31 cellular contexts compared by ENCODE assay signal in genomic region chr20:36415475-36416002, GRCh38.
"Had no signal": no experiment of that assay in that cellular context is flagged by ENCODE, and none has a peak within 500 bp of the region (broad histone marks: within the 10 kb centered on the region; RNA-seq: fewer than 3 reads in every experiment).

No MANE protein-coding gene starts in this region.

- H3K9me3 ChIP-seq: esophagus muscularis mucosa, gastrocnemius medialis, heart left ventricle had no signal

- H3K27me3 ChIP-seq: brain microvascular endothelial cell, dorsolateral prefrontal cortex, foreskin keratinocyte had no signal

- DNase-seq: activated CD4-positive, alpha-beta memory T cell treated with anti-CD3 and anti-CD28 coated beads for 36 hours; activated CD4-positive, alpha-beta T cell treated with anti-CD3 and anti-CD28 coated beads for 36 hours; activated CD4-positive, alpha-beta T cell treated with anti-CD3 and anti-CD28 coated beads, Interleukin-2, amount 10 ng/mL, durations not matched to agents 24 days and 14 days; activated CD4-positive, CD25-positive, alpha-beta regulatory T cell; activated CD4-positive, CD25-positive, alpha-beta regulatory T cell treated with anti-CD3 and anti-CD28 coated beads, Interleukin-2, amount 50 U/mL, for 72 hours; activated CD8-positive, alpha-beta memory T cell treated with anti-CD3 and anti-CD28 coated beads, Interleukin-2, amount 50 U/mL, for 48 hours; activated CD8-positive, alpha-beta T cell treated with anti-CD3 and anti-CD28 coated beads, Interleukin-2, amount 10 ng/mL, durations not matched to agents 7 days and 5 days; activated gamma-delta T cell; activated naive CD4-positive, alpha-beta T cell; activated naive CD4-positive, alpha-beta T cell treated with anti-CD3 and anti-CD28 coated beads, Interleukin-2, amount 10 ng/mL, durations not matched to agents 7 days and 5 days; activated naive CD8-positive, alpha-beta T cell treated with anti-CD3 and anti-CD28 coated beads, Interleukin-2, amount 10 ng/mL, durations not matched to agents 7 days and 5 days; activated T-cell treated with anti-CD3 and anti-CD28 coated beads for 4 hours; activated T-cell treated with anti-CD3 and anti-CD28 coated beads, Interleukin-2, amount 50 U/mL, for 24 hours; activated T-cell treated with anti-CD3 and anti-CD28 coated beads, Interleukin-2, amount 50 U/mL, for 72 hours; brain microvascular endothelial cell; dorsolateral prefrontal cortex; effector memory CD4-positive, alpha-beta T cell; erythroblast; foreskin keratinocyte; gastrocnemius medialis; glutamatergic neuron; heart left ventricle; T-helper 1 cell; T-helper 17 cell; T1000; WERI-Rb-1 had no signal

- FAIRE-seq: astrocyte, bronchial epithelial cell had no signal

- ATAC-seq: activated CD4-positive, alpha-beta T cell treated with anti-CD3 and anti-CD28 coated beads for 36 hours; activated CD8-positive, alpha-beta T cell treated with anti-CD3 and anti-CD28 coated beads, Interleukin-2, amount 10 ng/mL, durations not matched to agents 7 days and 5 days; activated naive CD4-positive, alpha-beta T cell treated with anti-CD3 and anti-CD28 coated beads, Interleukin-2, amount 50 U/mL, for 72 hours; activated T-cell treated with anti-CD3 and anti-CD28 coated beads, Interleukin-2, amount 50 U/mL, for 72 hours; foreskin keratinocyte; gastrocnemius medialis; heart left ventricle; T-helper 17 cell had no signal

- H3K27ac ChIP-seq: brain microvascular endothelial cell, coronary artery, dorsolateral prefrontal cortex, esophagus muscularis mucosa, foreskin keratinocyte, gastrocnemius medialis, heart left ventricle, WERI-Rb-1 had no signal

- H3K36me3 ChIP-seq: brain microvascular endothelial cell, esophagus muscularis mucosa, gastrocnemius medialis, heart left ventricle, WERI-Rb-1 had no signal

- H3K4me1 ChIP-seq: esophagus muscularis mucosa, foreskin keratinocyte, gastrocnemius medialis, heart left ventricle had no signal

- H3K4me3 ChIP-seq: coronary artery, dorsolateral prefrontal cortex, esophagus muscularis mucosa, gastrocnemius medialis, heart left ventricle had no signal
